In the genomic region with DNA sequence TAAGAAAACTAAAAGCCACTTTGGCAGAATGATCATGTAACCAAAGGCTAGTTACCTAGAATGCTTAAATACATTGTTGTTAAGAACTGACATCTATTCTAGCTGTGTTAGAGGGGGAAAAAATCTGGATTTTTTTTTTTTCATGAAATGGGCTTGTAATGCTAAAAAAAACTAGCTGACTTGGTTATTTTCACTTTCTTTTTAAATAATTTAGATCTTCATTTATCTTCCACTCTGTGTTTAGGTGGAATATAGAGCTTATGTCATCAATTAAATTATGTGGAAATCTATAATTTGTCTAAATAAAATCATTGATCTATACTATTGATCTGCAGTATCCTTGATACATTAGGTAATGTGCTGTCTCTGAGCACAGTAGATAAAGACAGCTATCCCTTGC, we compare ENCODE assay signal across 3 cellular contexts.
TF ChIP-seq lines count a peak whose summit lies in the region.

No MANE protein-coding gene starts in this region.

TF ChIP-seq in A549, 52 proteins besides CTCF, POLR2A, EP300 and RAD21:
- TF ChIP-seq, protein P1, sequence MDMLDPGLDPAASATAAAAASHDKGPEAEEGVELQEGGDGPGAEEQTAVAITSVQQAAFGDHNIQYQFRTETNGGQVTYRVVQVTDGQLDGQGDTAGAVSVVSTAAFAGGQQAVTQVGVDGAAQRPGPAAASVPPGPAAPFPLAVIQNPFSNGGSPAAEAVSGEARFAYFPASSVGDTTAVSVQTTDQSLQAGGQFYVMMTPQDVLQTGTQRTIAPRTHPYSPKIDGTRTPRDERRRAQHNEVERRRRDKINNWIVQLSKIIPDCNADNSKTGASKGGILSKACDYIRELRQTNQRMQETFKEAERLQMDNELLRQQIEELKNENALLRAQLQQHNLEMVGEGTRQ (IDR thresholded peaks at IDR 0.05): no peak
- peak; percentile 67 for TF ChIP-seq MAFK (IDR thresholded peaks at IDR 0.05; ENCODE audit: partially characterized antibody)

TF ChIP-seq in GM12878, 131 proteins besides CTCF, POLR2A, EP300 and RAD21:
- TF ChIP-seq, protein P2, sequence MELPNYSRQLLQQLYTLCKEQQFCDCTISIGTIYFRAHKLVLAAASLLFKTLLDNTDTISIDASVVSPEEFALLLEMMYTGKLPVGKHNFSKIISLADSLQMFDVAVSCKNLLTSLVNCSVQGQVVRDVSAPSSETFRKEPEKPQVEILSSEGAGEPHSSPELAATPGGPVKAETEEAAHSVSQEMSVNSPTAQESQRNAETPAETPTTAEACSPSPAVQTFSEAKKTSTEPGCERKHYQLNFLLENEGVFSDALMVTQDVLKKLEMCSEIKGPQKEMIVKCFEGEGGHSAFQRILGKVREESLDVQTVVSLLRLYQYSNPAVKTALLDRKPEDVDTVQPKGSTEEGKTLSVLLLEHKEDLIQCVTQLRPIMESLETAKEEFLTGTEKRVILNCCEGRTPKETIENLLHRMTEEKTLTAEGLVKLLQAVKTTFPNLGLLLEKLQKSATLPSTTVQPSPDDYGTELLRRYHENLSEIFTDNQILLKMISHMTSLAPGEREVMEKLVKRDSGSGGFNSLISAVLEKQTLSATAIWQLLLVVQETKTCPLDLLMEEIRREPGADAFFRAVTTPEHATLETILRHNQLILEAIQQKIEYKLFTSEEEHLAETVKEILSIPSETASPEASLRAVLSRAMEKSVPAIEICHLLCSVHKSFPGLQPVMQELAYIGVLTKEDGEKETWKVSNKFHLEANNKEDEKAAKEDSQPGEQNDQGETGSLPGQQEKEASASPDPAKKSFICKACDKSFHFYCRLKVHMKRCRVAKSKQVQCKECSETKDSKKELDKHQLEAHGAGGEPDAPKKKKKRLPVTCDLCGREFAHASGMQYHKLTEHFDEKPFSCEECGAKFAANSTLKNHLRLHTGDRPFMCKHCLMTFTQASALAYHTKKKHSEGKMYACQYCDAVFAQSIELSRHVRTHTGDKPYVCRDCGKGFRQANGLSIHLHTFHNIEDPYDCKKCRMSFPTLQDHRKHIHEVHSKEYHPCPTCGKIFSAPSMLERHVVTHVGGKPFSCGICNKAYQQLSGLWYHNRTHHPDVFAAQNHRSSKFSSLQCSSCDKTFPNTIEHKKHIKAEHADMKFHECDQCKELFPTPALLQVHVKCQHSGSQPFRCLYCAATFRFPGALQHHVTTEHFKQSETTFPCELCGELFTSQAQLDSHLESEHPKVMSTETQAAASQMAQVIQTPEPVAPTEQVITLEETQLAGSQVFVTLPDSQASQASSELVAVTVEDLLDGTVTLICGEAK (IDR thresholded peaks at IDR 0.05; ENCODE audit: borderline replicate concordance): no peak
- TF ChIP-seq MYC (IDR thresholded peaks at IDR 0.05; ENCODE audit: insufficient read depth, insufficient read length, insufficient replicate concordance, low read length, severe bottlenecking) (no peak), YY1 (IDR thresholded peaks at IDR 0.05; ENCODE audit: low read depth, low read length) (no peak), ZNF384 (IDR thresholded peaks at IDR 0.05; ENCODE audit: borderline replicate concordance, low read depth, low read length) (no peak), JUND (IDR thresholded peaks at IDR 0.05; ENCODE audit: low read depth, low read length) (no peak), SMC3 (IDR thresholded peaks at IDR 0.05; ENCODE audit: borderline replicate concordance, low read length) (no peak), ZZZ3 (IDR thresholded peaks at IDR 0.05; ENCODE audit: control insufficient read depth, insufficient read length, low read depth) (no peak)

TF ChIP-seq in HepG2, 621 proteins besides CTCF, POLR2A, EP300 and RAD21:
- TF ChIP-seq FOXC1 (CRISPR knock-in tag; IDR thresholded peaks at IDR 0.05; ENCODE audit: borderline replicate concordance): no peak
- no peak for TF ChIP-seq MED13 (CRISPR knock-in tag; IDR thresholded peaks at IDR 0.05)
- TF ChIP-seq ZKSCAN5 (CRISPR knock-in tag; IDR thresholded peaks at IDR 0.05): no peak
- TF ChIP-seq HNRNPLL (IDR thresholded peaks at IDR 0.05; ENCODE audit: low read depth, low read length, poor library complexity, severe bottlenecking): no peak
- 0 out of 4 replicates have a peak, but pooled peaks of 1 of the 2 experiments have one; percentile 3 for TF ChIP-seq MAFK (conservative IDR thresholded peaks at IDR 0.05 in 1 of 2, IDR thresholded peaks at IDR 0.05 in 1 of 2; ENCODE audit: low read length in 2 of 2)
- TF ChIP-seq ZNF180 (CRISPR knock-in tag; IDR thresholded peaks at IDR 0.05; ENCODE audit: borderline replicate concordance, low read depth): no peak
- 0 out of 2 replicates have a peak, but pooled peaks have one; percentile 13 for TF ChIP-seq KAT2B (IDR thresholded peaks at IDR 0.05; ENCODE audit: borderline replicate concordance, low read depth, low read length)
- peak; percentile 28; the same call in 1 of the 2 replicates for TF ChIP-seq MAFF (IDR thresholded peaks at IDR 0.05; ENCODE audit: low read depth, low read length)
